Comparison of ENCODE assay signal across 20 cellular contexts in genomic region chr11:40388097-40388818, GRCh38.
DNase-seq lines count a peak whose midpoint lies in the region; ATAC-seq and TF ChIP-seq lines count a peak whose summit lies in the region.
"Had no signal": no experiment of that assay in that cellular context is flagged by ENCODE, and none has a peak within 500 bp of the region (broad histone marks: within the 10 kb centered on the region; RNA-seq: fewer than 3 reads in every experiment).

No MANE protein-coding gene starts in this region.

- ATAC-seq in HG02610 (IDR thresholded peaks at IDR 0.05; ENCODE audit: unreplicated experiment): no peak

- peaks cover 11% of the 10 kb centered on the region for H3K4me1 Mint-ChIP-seq in neural progenitor cell
- H3K4me1 Mint-ChIP-seq: CD4-positive, CD25-positive, alpha-beta regulatory T cell; naive B cell had no signal

- H3K4me3 ChIP-seq in fibroblast of lung (replicated peaks in 1 of 4; ENCODE audit: control extremely low read depth in 1 of 4, insufficient read depth in 1 of 4, low read depth in 3 of 4, low read length in 4 of 4): no peak overlapping the region
- no peak overlapping the region for H3K4me3 ChIP-seq in neural progenitor cell
- H3K4me3 ChIP-seq in coronary artery: no peak overlapping the region
- H3K4me3 ChIP-seq: dorsolateral prefrontal cortex, SK-N-MC, upper lobe of left lung had no signal

- no peak overlapping the region for H3K9ac ChIP-seq in fibroblast of lung (ENCODE audit: insufficient read depth, low read length)
- H3K9ac ChIP-seq in neural progenitor cell: no peak overlapping the region

- H2AFZ ChIP-seq in fibroblast of lung (ENCODE audit: low read length): peak overlapping the region; percentile 8
- H2AFZ ChIP-seq in neural progenitor cell (replicated peaks): no peak overlapping the region

- H3K4me2 ChIP-seq in fibroblast of lung (ENCODE audit: extremely low read depth, insufficient read depth, low read length): peak overlapping the region; percentile 25
- H3K4me2 ChIP-seq in neural progenitor cell: no peak overlapping the region

- TF ChIP-seq CTCF in fibroblast of lung (conservative IDR thresholded peaks at IDR 0.05 in 1 of 2, IDR thresholded peaks at IDR 0.05 in 1 of 2; ENCODE audit: low read depth in 1 of 2, low read length in 2 of 2) (no peak), neural progenitor cell (IDR thresholded peaks at IDR 0.05) (no peak), coronary artery (IDR thresholded peaks at IDR 0.05) (no peak)

- no peaks in the 10 kb centered on the region for H3K27me3 ChIP-seq in fibroblast of lung (ENCODE audit: control insufficient read depth, insufficient read depth, low read length)
- H3K27me3 ChIP-seq in neural progenitor cell: no peaks in the 10 kb centered on the region
- H3K27me3 ChIP-seq: brain microvascular endothelial cell, dorsolateral prefrontal cortex, upper lobe of left lung had no signal

- H3K79me2 ChIP-seq in fibroblast of lung (ENCODE audit: control insufficient read depth, insufficient read depth, low read length) (no peaks in the 10 kb centered on the region), neural progenitor cell (ENCODE audit: low read depth) (no peaks in the 10 kb centered on the region)

- H3K36me3 ChIP-seq in fibroblast of lung (ENCODE audit: control insufficient read depth, insufficient read depth, low read length) (no peaks in the 10 kb centered on the region), neural progenitor cell (no peaks in the 10 kb centered on the region)
- H3K36me3 ChIP-seq: brain microvascular endothelial cell, upper lobe of left lung had no signal

- H3K9me3 ChIP-seq in fibroblast of lung (ENCODE audit: control insufficient read depth, insufficient read depth, low read depth, low read length): no peaks in the 10 kb centered on the region
- H3K9me3 ChIP-seq in neural progenitor cell (ENCODE audit: low read depth): no peaks in the 10 kb centered on the region
- H3K9me3 ChIP-seq: upper lobe of left lung had no signal

- H3K27ac ChIP-seq in fibroblast of lung (ENCODE audit: insufficient read depth, low read length): no peak overlapping the region
- no peak overlapping the region for H3K27ac ChIP-seq in neural progenitor cell
- no peak overlapping the region for H3K27ac ChIP-seq in coronary artery
- H3K27ac ChIP-seq: brain microvascular endothelial cell, dorsolateral prefrontal cortex, SK-N-MC, upper lobe of left lung had no signal

- H3K9me3 Mint-ChIP-seq in neural progenitor cell: no peaks in the 10 kb centered on the region

- peak; percentile 44 for DNase-seq in GM04504 (ENCODE audit: low read depth)
- DNase-seq in RKO (ENCODE audit: low spot score): peak; percentile 48
- peak; percentile 34 to 68 for DNase-seq in fibroblast of lung (ENCODE audit: low read depth in 2 of 2)
- peak; percentile 88 for DNase-seq in renal cortical epithelial cell (ENCODE audit: low read depth)
- no peak for DNase-seq in neural progenitor cell (ENCODE audit: low spot score)
- DNase-seq in coronary artery (ENCODE audit: low spot score): no peak
- no peak for DNase-seq in NCI-H524 treated with DMSO at 0.1 percent for 48 hours (lab: John Stamatoyannopoulos, UW)
- DNase-seq: activated CD4-positive, alpha-beta T cell treated with anti-CD3 and anti-CD28 coated beads for 48 hours; activated naive CD4-positive, alpha-beta T cell treated with Interleukin-2 at 50 U/mL for 16 hours; brain microvascular endothelial cell; CD4-positive, CD25-positive, alpha-beta regulatory T cell; DMS79; dorsolateral prefrontal cortex; naive B cell; NCI-H146; NCI-H2227 treated with DMSO at 0.1 percent for 48 hours; stimulated activated naive CD4-positive, alpha-beta T cell; upper lobe of left lung had no signal

- no peaks in the 10 kb centered on the region for H3K27me3 Mint-ChIP-seq in neural progenitor cell (ENCODE audit: insufficient read depth, low read depth)
- H3K27me3 Mint-ChIP-seq: CD4-positive, CD25-positive, alpha-beta regulatory T cell; naive B cell had no signal

- no peaks in the 10 kb centered on the region for H3F3A ChIP-seq in neural progenitor cell (ENCODE audit: low read depth)

- no peak overlapping the region for H3K27ac Mint-ChIP-seq in neural progenitor cell
- H3K27ac Mint-ChIP-seq: CD4-positive, CD25-positive, alpha-beta regulatory T cell; naive B cell had no signal

- no peaks in the 10 kb centered on the region for H4K20me1 ChIP-seq in fibroblast of lung (ENCODE audit: control insufficient read depth, extremely low read depth, insufficient read depth, low read length)
- H4K20me1 ChIP-seq in neural progenitor cell (ENCODE audit: low read depth): no peaks in the 10 kb centered on the region

- H3K4me3 Mint-ChIP-seq in neural progenitor cell: no peak overlapping the region
- H3K4me3 Mint-ChIP-seq: CD4-positive, CD25-positive, alpha-beta regulatory T cell; naive B cell had no signal

- H3K4me1 ChIP-seq in fibroblast of lung (ENCODE audit: control insufficient read depth, extremely low read depth, insufficient read depth, low read length) (no peaks in the 10 kb centered on the region), neural progenitor cell (peaks cover 6% of the 10 kb centered on the region)
- H3K4me1 ChIP-seq: upper lobe of left lung had no signal

- no peaks in the 10 kb centered on the region for H3K36me3 Mint-ChIP-seq in neural progenitor cell
- H3K36me3 Mint-ChIP-seq: CD4-positive, CD25-positive, alpha-beta regulatory T cell; naive B cell had no signal

Comparison
In these comparisons a context has a peak if more than half of its experiments do, and no peak if none do; other contexts are left out.
1. DNase-seq: peak in GM04504 (single experiment), RKO (single experiment), fibroblast of lung (2 of 2) and renal cortical epithelial cell (single experiment); none in neural progenitor cell (single experiment), coronary artery (single experiment) and NCI-H524 treated with DMSO at 0.1 percent for 48 hours (single experiment).